ENCODE assay signal across 8 cellular contexts in the genomic region with DNA sequence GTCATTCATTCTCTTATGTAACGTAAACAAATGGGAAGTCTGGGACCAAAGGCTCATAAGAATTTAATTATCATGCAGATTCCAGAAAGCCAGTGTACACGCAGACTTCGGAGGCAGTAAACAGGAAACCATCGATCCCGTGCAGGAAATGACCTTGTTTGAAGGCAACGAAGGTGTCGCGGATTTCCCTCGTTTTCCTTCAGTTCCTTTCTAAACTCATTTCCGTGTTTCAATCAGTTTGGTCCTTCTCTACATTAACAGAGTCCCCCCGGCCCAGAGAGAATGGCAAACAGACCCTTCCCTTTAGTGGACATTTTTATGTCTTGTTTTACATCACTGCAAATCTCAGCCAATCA. TPM values are rescaled to one million over a fixed set of nuclear protein-coding genes. Genes with fewer than 3 reads are reported as not detected.
DNase-seq lines count a peak whose midpoint lies in the region; ATAC-seq and TF ChIP-seq lines count a peak whose summit lies in the region.

No MANE protein-coding gene starts in this region.

- peak; percentile 34 for DNase-seq in astrocyte of the cerebellum (ENCODE audit: low read depth)
- DNase-seq in kidney epithelial cell (ENCODE audit: low read depth) = no peak
- no peak for DNase-seq in RPMI8226
- no peak for DNase-seq in GM20000 (ENCODE audit: low spot score)

- H3K9ac ChIP-seq in BLaER1 treated with 17β-estradiol and CSF1 and Interleukin-3, amounts not matched to agents 10 nM and 100 nM = peak overlapping the region; percentile 76 to 95 (median 86)

- peaks cover 0 to under 1% (median 0%) of the 10 kb centered on the region in 11 experiments; a peak in 2 of 22 replicates for H3K27me3 ChIP-seq in BLaER1 treated with 17β-estradiol and CSF1 and Interleukin-3, amounts not matched to agents 10 nM and 100 nM
- no peaks in the 10 kb centered on the region for H3K27me3 ChIP-seq in kidney epithelial cell (ENCODE audit: control insufficient read depth, insufficient read depth, low read length)

- peak overlapping the region; percentile 76 to 96 (median 84) for H3K4me2 ChIP-seq in BLaER1 treated with 17β-estradiol and CSF1 and Interleukin-3, amounts not matched to agents 10 nM and 100 nM

- peaks cover 22 to 49% (median 36%) of the 10 kb centered on the region in 10 experiments for H3K4me1 ChIP-seq in BLaER1 treated with 17β-estradiol and CSF1 and Interleukin-3, amounts not matched to agents 10 nM and 100 nM

- peak overlapping the region; percentile 64 to 81 (median 72) for H3K4me3 ChIP-seq in BLaER1 treated with 17β-estradiol and CSF1 and Interleukin-3, amounts not matched to agents 10 nM and 100 nM
- H3K4me3 ChIP-seq in astrocyte of the cerebellum (ENCODE audit: low read depth, low read length) (peak overlapping the region; percentile 71), kidney epithelial cell (ENCODE audit: low read depth, low read length) (peak overlapping the region; percentile 67)

- peak overlapping the region; percentile 78 to 98 (median 91) for H3K27ac ChIP-seq in BLaER1 treated with 17β-estradiol and CSF1 and Interleukin-3, amounts not matched to agents 10 nM and 100 nM
- peak overlapping the region; percentile 99 for H3K27ac ChIP-seq in temporal lobe (ENCODE audit: low read depth, low read length)

- no peaks in the 10 kb centered on the region for H3K36me3 ChIP-seq in BLaER1 treated with 17β-estradiol and CSF1 and Interleukin-3, amounts not matched to agents 10 nM and 100 nM
- no peaks in the 10 kb centered on the region for H3K36me3 ChIP-seq in kidney epithelial cell (ENCODE audit: control insufficient read depth, insufficient read depth, low read length)

- in situ Hi-C loops in astrocyte of the cerebellum (cut with HindIII; ENCODE audit: low sequenced_read_pairs) = no loop called here

- no peak for TF ChIP-seq CTCF in astrocyte of the cerebellum (IDR thresholded peaks at IDR 0.05; ENCODE audit: low read depth, low read length, missing control alignments)
- TF ChIP-seq CTCF in kidney epithelial cell (IDR thresholded peaks at IDR 0.05; ENCODE audit: insufficient read depth, low read length, poor library complexity, severe bottlenecking) = no peak
- no peak for TF ChIP-seq CTCF in GM20000 (IDR thresholded peaks at IDR 0.05; ENCODE audit: extremely low read depth, missing control alignments)

- no peaks in the 10 kb centered on the region for H4K20me1 ChIP-seq in BLaER1 treated with 17β-estradiol and CSF1 and Interleukin-3, amounts not matched to agents 10 nM and 100 nM

- ATAC-seq in GM19395 (IDR thresholded peaks at IDR 0.05; ENCODE audit: unreplicated experiment) (peak; percentile 45), HG03378 (IDR thresholded peaks at IDR 0.05; ENCODE audit: unreplicated experiment) (peak; percentile 24)

- no peaks in the 10 kb centered on the region for H3K9me3 ChIP-seq in BLaER1 treated with 17β-estradiol and CSF1 and Interleukin-3, amounts not matched to agents 10 nM and 100 nM (replicated peaks in 1 of 11)

RNA-seq across cellular contexts. Expression of a gene that starts 6.3 kb away (rescaled TPM):
- 14.8 and 15.3 TPM in 2 replicates for total RNA-seq in kidney epithelial cell
- 10.3 TPM for total RNA-seq in temporal lobe

RNA-seq across cellular contexts. Expression of a gene that starts 39.9 kb away (rescaled TPM):
- 0.04 and 0.41 TPM in 2 replicates for total RNA-seq in kidney epithelial cell
- total RNA-seq in temporal lobe = 0.49 TPM

RNA-seq across cellular contexts. Expression of a gene that starts 55.8 kb away (rescaled TPM):
- total RNA-seq in kidney epithelial cell = 22.1 and 32.6 TPM in 2 replicates
- total RNA-seq in temporal lobe = 171 TPM
